ENCODE assay signal across 16 cellular contexts in the genomic region with DNA sequence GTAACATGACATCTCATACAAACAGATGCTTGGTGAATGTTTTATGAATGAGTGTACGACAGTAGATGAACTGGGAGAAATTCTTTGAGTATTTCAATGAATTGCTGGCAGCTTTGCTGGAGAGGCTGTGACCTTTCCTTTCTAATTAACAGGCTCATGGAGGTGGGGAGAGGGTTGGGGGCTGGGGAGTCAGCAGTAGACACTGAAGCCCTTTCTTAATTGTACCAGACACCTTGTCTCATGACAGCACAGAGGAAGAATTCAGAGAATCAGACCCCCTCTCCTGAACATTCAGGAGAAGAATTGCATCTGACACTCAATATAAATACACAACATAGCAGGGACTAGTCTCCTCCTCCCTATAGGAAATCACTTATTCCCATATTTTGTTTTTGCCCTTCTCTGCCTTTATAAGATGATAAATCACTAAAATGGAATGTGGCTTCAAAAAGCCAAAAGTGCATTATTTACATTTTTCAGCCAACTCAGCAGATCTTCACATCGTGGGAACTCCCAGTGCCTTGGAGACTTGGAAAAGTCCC.
DNase-seq lines count a peak whose midpoint lies in the region; ATAC-seq, FAIRE-seq and TF ChIP-seq lines count a peak whose summit lies in the region.
"Had no signal": no experiment of that assay in that cellular context is flagged by ENCODE, and none has a peak within 500 bp of the region (broad histone marks: within the 10 kb centered on the region; RNA-seq: fewer than 3 reads in every experiment).

No MANE protein-coding gene starts in this region.

- H3K36me3 Mint-ChIP-seq in astrocyte (ENCODE audit: low read depth, unreplicated experiment), result no peaks in the 10 kb centered on the region
- H3K36me3 Mint-ChIP-seq: activated naive CD4-positive, alpha-beta T cell treated with anti-CD3 and anti-CD28 coated beads, Interleukin-2, amount 50 U/mL, for 72 hours had no signal

- H3K4me2 ChIP-seq in HepG2 (ENCODE audit: low read depth, low read length) (no peak overlapping the region), astrocyte (ENCODE audit: low read length) (peak overlapping the region; percentile 59)

- H3K27me3 ChIP-seq in HepG2 (ENCODE audit: control insufficient read depth in 1 of 2, insufficient read depth in 2 of 2, low read length in 2 of 2), result peaks cover 0 to 9% of the 10 kb centered on the region in 2 experiments; a peak in 2 of 5 replicates
- no peaks in the 10 kb centered on the region for H3K27me3 ChIP-seq in right lobe of liver
- no peaks in the 10 kb centered on the region for H3K27me3 ChIP-seq in astrocyte (ENCODE audit: insufficient read depth, low read length)
- H3K27me3 ChIP-seq in pancreas, result no peaks in the 10 kb centered on the region
- H3K27me3 ChIP-seq: transverse colon had no signal

- H3K4me3 ChIP-seq in HepG2 (replicated peaks in 1 of 3; ENCODE audit: insufficient read depth in 1 of 3, low read depth in 2 of 3, low read length in 3 of 3), result no peak overlapping the region
- H3K4me3 ChIP-seq in right lobe of liver, result no peak overlapping the region
- no peak overlapping the region for H3K4me3 ChIP-seq in astrocyte (ENCODE audit: insufficient read depth, low read depth, low read length)
- H3K4me3 ChIP-seq in pancreas, result no peak overlapping the region
- H3K4me3 ChIP-seq: transverse colon had no signal

- TF ChIP-seq CTCF in HepG2 (CRISPR knock-in tag; IDR thresholded peaks at IDR 0.05), result no peak
- no peak for TF ChIP-seq CTCF in right lobe of liver (IDR thresholded peaks at IDR 0.05)
- no peak for TF ChIP-seq CTCF in astrocyte (IDR thresholded peaks at IDR 0.05; ENCODE audit: insufficient read depth, low read depth, low read length)
- no peak for TF ChIP-seq CTCF in pancreas (IDR thresholded peaks at IDR 0.05)

- H3K9ac ChIP-seq in HepG2 (ENCODE audit: insufficient read depth, low read depth, low read length) (no peak overlapping the region), astrocyte (ENCODE audit: low read length) (peak overlapping the region; percentile 55)

- H3K27ac ChIP-seq in HepG2 (ENCODE audit: extremely low read length, insufficient read depth, low read length) (no peak overlapping the region), right lobe of liver (no peak overlapping the region), astrocyte (ENCODE audit: low read depth, low read length) (peak overlapping the region; percentile 77), pancreas (no peak overlapping the region)
- H3K27ac ChIP-seq: transverse colon had no signal

- no peaks in the 10 kb centered on the region for H3K79me2 ChIP-seq in HepG2 (ENCODE audit: insufficient read depth, low read length)
- no peaks in the 10 kb centered on the region for H3K79me2 ChIP-seq in astrocyte (ENCODE audit: insufficient read depth, low read length)

- no peak overlapping the region for H2AFZ ChIP-seq in HepG2 (ENCODE audit: low read length)
- H2AFZ ChIP-seq in astrocyte (ENCODE audit: low read depth, low read length), result no peak overlapping the region

- H3K27me3 Mint-ChIP-seq in astrocyte (ENCODE audit: low read depth, unreplicated experiment), result no peaks in the 10 kb centered on the region

- H3K36me3 ChIP-seq in HepG2 (replicated peaks in 1 of 2; ENCODE audit: control insufficient read depth in 1 of 2, insufficient read depth in 2 of 2, low read length in 2 of 2) (no peaks in the 10 kb centered on the region), right lobe of liver (no peaks in the 10 kb centered on the region), astrocyte (ENCODE audit: insufficient read depth, low read length) (no peaks in the 10 kb centered on the region), pancreas (no peaks in the 10 kb centered on the region)
- H3K36me3 ChIP-seq: transverse colon had no signal

- TF ChIP-seq EP300 in HepG2 (IDR thresholded peaks at IDR 0.05; ENCODE audit: low read depth in 2 of 2, low read length in 2 of 2), result no peak
- TF ChIP-seq EP300 in HepG2 (CRISPR knock-in tag; IDR thresholded peaks at IDR 0.05; ENCODE audit: borderline replicate concordance), result no peak

- H3K4me3 Mint-ChIP-seq in astrocyte (ENCODE audit: unreplicated experiment), result peak overlapping the region; percentile 17

- no peak for TF ChIP-seq POLR2A in HepG2 (IDR thresholded peaks at IDR 0.05; ENCODE audit: insufficient read depth in 1 of 2, low read depth in 2 of 2, low read length in 2 of 2)
- TF ChIP-seq POLR2A in right lobe of liver (IDR thresholded peaks at IDR 0.05), result no peak

- WGBS in HepG2 (ENCODE audit: low lambda C conversion rate), result 5% methylated on average over 2 of the region's 2 CpGs
- WGBS in right lobe of liver (ENCODE audit: insufficient coverage, low coverage, low lambda C conversion rate, missing lambda C conversion rate), result 30% methylated on average over 2 of the region's 2 CpGs
- WGBS in pancreas, 2 donors, result 44% methylated on average over 2 of the region's 2 CpGs

- peak overlapping the region; percentile 99 for H3K27ac Mint-ChIP-seq in astrocyte (ENCODE audit: unreplicated experiment)
- H3K27ac Mint-ChIP-seq: activated naive CD4-positive, alpha-beta T cell treated with anti-CD3 and anti-CD28 coated beads, Interleukin-2, amount 50 U/mL, for 72 hours had no signal

- POLR2A ChIA-PET in HepG2 (lab: Yijun Ruan, JAX), result no interaction called here

- CTCF ChIA-PET in HepG2 (lab: Yijun Ruan, JAX; ENCODE audit: low intra/inter-chr PET ratio, low total read pairs), result no interaction called here

- H3K4me1 Mint-ChIP-seq in astrocyte (ENCODE audit: low read depth, unreplicated experiment), result peaks cover 39% of the 10 kb centered on the region

- TF ChIP-seq RAD21 in HepG2 (CRISPR knock-in tag; IDR thresholded peaks at IDR 0.05), result no peak

- H3K9me3 ChIP-seq in HepG2 (ENCODE audit: low read length), result no peaks in the 10 kb centered on the region
- no peaks in the 10 kb centered on the region for H3K9me3 ChIP-seq in right lobe of liver
- no peaks in the 10 kb centered on the region for H3K9me3 ChIP-seq in astrocyte (ENCODE audit: insufficient read depth, low read depth, low read length)
- no peaks in the 10 kb centered on the region for H3K9me3 ChIP-seq in pancreas
- H3K9me3 ChIP-seq: transverse colon had no signal

- H3K4me1 ChIP-seq in HepG2 (ENCODE audit: insufficient read depth, low read length) (no peaks in the 10 kb centered on the region), right lobe of liver (peaks cover 0 to 15% (median 3%) of the 10 kb centered on the region in 4 donors), astrocyte (ENCODE audit: insufficient read depth, low read length) (peaks cover 36% of the 10 kb centered on the region), pancreas (no peaks in the 10 kb centered on the region)
- H3K4me1 ChIP-seq: transverse colon had no signal

- in situ Hi-C loops in HepG2 (cut with HindIII; ENCODE audit: extremely low pct_ligation_motif_present, low pct_unique_long_range_greater_than_20kb), result no loop called here

- ATAC-seq in HepG2 (no peak), right lobe of liver (no peak), pancreas (no peak), GM18861 (IDR thresholded peaks at IDR 0.05; ENCODE audit: unreplicated experiment) (no peak)
- ATAC-seq: activated naive CD4-positive, alpha-beta T cell treated with anti-CD3 and anti-CD28 coated beads, Interleukin-2, amount 50 U/mL, for 72 hours; left ventricle myocardium superior; Right ventricle myocardium inferior had no signal

- BruUV-seq in HepG2 (replicated peaks; lab: Mats Ljungman, UMichigan), result no TSS peak

- DNase-seq in HepG2 (ENCODE audit: low spot score) (no peak), right lobe of liver (no peak), astrocyte (ENCODE audit: low read depth) (peak; percentile 75), iris pigment epithelial cell (ENCODE audit: low read depth) (peak; percentile 73), GOT3 (lab: John Stamatoyannopoulos, UW) (no peak), pancreas (no peak)
- DNase-seq in activated T-cell treated with anti-CD3 and anti-CD28 coated beads, Interleukin-2, amount 50 U/mL, for 48 hours, result no peak
- DNase-seq: dermis blood vessel endothelial cell; left ventricle myocardium superior; NCI-H1417 treated with DMSO at 0.1 percent for 48 hours; NCI-H526 treated with DMSO at 0.1 percent for 48 hours; stimulated activated CD8-positive, alpha-beta memory T cell treated with anti-CD3 and anti-CD28 coated beads, Interleukin-4, amount 100 ng/mL, for 48 hours; transverse colon had no signal

- no peak for FAIRE-seq in HepG2 (lab: Jason Lieb, UNC)
- peak; percentile 76 for FAIRE-seq in astrocyte (lab: Jason Lieb, UNC)
- FAIRE-seq in pancreas (lab: Jason Lieb, UNC), result no peak

- H3K9me3 Mint-ChIP-seq in astrocyte (ENCODE audit: unreplicated experiment), result no peaks in the 10 kb centered on the region
- H3K9me3 Mint-ChIP-seq: activated naive CD4-positive, alpha-beta T cell treated with anti-CD3 and anti-CD28 coated beads, Interleukin-2, amount 50 U/mL, for 72 hours had no signal

- H4K20me1 ChIP-seq in HepG2 (ENCODE audit: insufficient read depth, low read length) (no peaks in the 10 kb centered on the region), astrocyte (ENCODE audit: insufficient read depth, low read length) (no peaks in the 10 kb centered on the region)

- intact Hi-C loops in HepG2 (cut with micrococcal nuclease; ENCODE audit: unreplicated experiment), result no loop called here
- intact Hi-C loops in right lobe of liver (cut with DNase I), result no loop called here
- intact Hi-C loops in pancreas (cut with DNase I), result no loop called here

TF ChIP-seq in HepG2, 621 proteins besides CTCF, POLR2A, EP300 and RAD21:
- TF ChIP-seq, protein P1, sequence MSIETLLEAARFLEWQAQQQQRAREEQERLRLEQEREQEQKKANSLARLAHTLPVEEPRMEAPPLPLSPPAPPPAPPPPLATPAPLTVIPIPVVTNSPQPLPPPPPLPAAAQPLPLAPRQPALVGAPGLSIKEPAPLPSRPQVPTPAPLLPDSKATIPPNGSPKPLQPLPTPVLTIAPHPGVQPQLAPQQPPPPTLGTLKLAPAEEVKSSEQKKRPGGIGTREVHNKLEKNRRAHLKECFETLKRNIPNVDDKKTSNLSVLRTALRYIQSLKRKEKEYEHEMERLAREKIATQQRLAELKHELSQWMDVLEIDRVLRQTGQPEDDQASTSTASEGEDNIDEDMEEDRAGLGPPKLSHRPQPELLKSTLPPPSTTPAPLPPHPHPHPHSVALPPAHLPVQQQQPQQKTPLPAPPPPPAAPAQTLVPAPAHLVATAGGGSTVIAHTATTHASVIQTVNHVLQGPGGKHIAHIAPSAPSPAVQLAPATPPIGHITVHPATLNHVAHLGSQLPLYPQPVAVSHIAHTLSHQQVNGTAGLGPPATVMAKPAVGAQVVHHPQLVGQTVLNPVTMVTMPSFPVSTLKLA (IDR thresholded peaks at IDR 0.05), result peak; percentile 35; the same call in 1 of the 2 replicates
- peak; percentile 95 for TF ChIP-seq MAFF (IDR thresholded peaks at IDR 0.05; ENCODE audit: low read depth, low read length)
- no peak for TF ChIP-seq NCOA2 (CRISPR knock-in tag; IDR thresholded peaks at IDR 0.05)
- TF ChIP-seq MAFK (conservative IDR thresholded peaks at IDR 0.05 in 1 of 2, IDR thresholded peaks at IDR 0.05 in 1 of 2; ENCODE audit: low read length in 2 of 2), result peak; percentile 92 to 95

Comparison
In these comparisons a context has a peak if more than half of its experiments do, and no peak if none do; other contexts are left out.
1. DNase-seq: peak in astrocyte (single experiment) and iris pigment epithelial cell (single experiment); none in HepG2 (single experiment), right lobe of liver (0 of 3), GOT3 (single experiment), activated T-cell treated with anti-CD3 and anti-CD28 coated beads, Interleukin-2, amount 50 U/mL, for 48 hours (0 of 2) and pancreas (0 of 6).